ENCODE assay signal across 10 cellular contexts in genomic region chr12:6092784-6093722, GRCh38. TPM values are rescaled to one million over a fixed set of nuclear protein-coding genes. Genes with fewer than 3 reads are reported as not detected.
DNase-seq lines count a peak whose midpoint lies in the region; ATAC-seq, FAIRE-seq and TF ChIP-seq lines count a peak whose summit lies in the region.
"Had no signal": no experiment of that assay in that cellular context is flagged by ENCODE, and none has a peak within 500 bp of the region (broad histone marks: within the 10 kb centered on the region; RNA-seq: fewer than 3 reads in every experiment).

No MANE protein-coding gene starts in this region.

- TSS peak; percentile 45 for BruUV-seq in endothelial cell of umbilical vein (replicated peaks; lab: Mats Ljungman, UMichigan)

- H2AFZ ChIP-seq in endothelial cell of umbilical vein (ENCODE audit: low read depth, low read length), result no peak overlapping the region

- H3K9me3 ChIP-seq in endothelial cell of umbilical vein (replicated peaks; ENCODE audit: control insufficient read depth, insufficient read depth, low read length), result no peaks in the 10 kb centered on the region

- H4K20me1 ChIP-seq in endothelial cell of umbilical vein (replicated peaks; ENCODE audit: control insufficient read depth, extremely low read depth, insufficient read depth, low read length), result no peaks in the 10 kb centered on the region

- peaks cover 0 to 3% (median 0%) of the 10 kb centered on the region in 7 donors for H3K9me3 Mint-ChIP-seq in CD14-positive monocyte
- no peaks in the 10 kb centered on the region for H3K9me3 Mint-ChIP-seq in activated CD4-positive, alpha-beta T cell treated with anti-CD3 and anti-CD28 coated beads for 36 hours (ENCODE audit: low read depth)

- intact Hi-C loops in CD14-positive monocyte (cut with micrococcal nuclease) (no loop called here), endothelial cell of umbilical vein (cut with micrococcal nuclease) (loop anchor here (1.0 to 2.0 kb wide), 5 partner anchors 9 to 78 kb away; no protein-coding TSS in a partner anchor)
- intact Hi-C loops in activated CD4-positive, alpha-beta T cell treated with anti-CD3 and anti-CD28 coated beads for 36 hours (cut with DNase I, micrococcal nuclease), result no loop called here

- H3K27me3 Mint-ChIP-seq in CD14-positive monocyte (ENCODE audit: low read depth in 3 of 3), result peaks cover 6 to 20% (median 7%) of the 10 kb centered on the region in 3 donors
- peaks cover 7% of the 10 kb centered on the region for H3K27me3 Mint-ChIP-seq in activated CD4-positive, alpha-beta T cell treated with anti-CD3 and anti-CD28 coated beads for 36 hours

- H3K27me3 ChIP-seq in endothelial cell of umbilical vein (ENCODE audit: control insufficient read depth in 2 of 2, insufficient read depth in 2 of 2, low read length in 2 of 2), result no peaks in the 10 kb centered on the region

- no peak overlapping the region for H3K4me3 ChIP-seq in endothelial cell of umbilical vein (replicated peaks in 1 of 3; ENCODE audit: insufficient read depth in 1 of 3, low read depth in 1 of 3, low read length in 3 of 3)

- peak overlapping the region; percentile 14 for H3K9ac ChIP-seq in endothelial cell of umbilical vein (replicated peaks; ENCODE audit: extremely low read depth, insufficient read depth, low read length)

- peak overlapping the region in 1 of 2 donors; percentile 78 for H3K4me3 Mint-ChIP-seq in CD14-positive monocyte
- no peak overlapping the region for H3K4me3 Mint-ChIP-seq in activated CD4-positive, alpha-beta T cell treated with anti-CD3 and anti-CD28 coated beads for 36 hours

- peak overlapping the region; percentile 60 for H3K27ac ChIP-seq in endothelial cell of umbilical vein (ENCODE audit: insufficient read depth, low read depth, low read length)
- H3K27ac ChIP-seq in substantia nigra (ENCODE audit: low read depth, low read length, poor library complexity, severe bottlenecking), result no peak overlapping the region
- H3K27ac ChIP-seq: VCaP had no signal

- TF ChIP-seq CTCF in CD14-positive monocyte (IDR thresholded peaks at IDR 0.05) (no peak), endothelial cell of umbilical vein (IDR thresholded peaks at IDR 0.05; ENCODE audit: extremely low read depth in 1 of 2, insufficient read depth in 1 of 2, low read depth in 1 of 2, low read length in 2 of 2) (peak in 1 of 2 donors; percentile 14), omental fat pad (IDR thresholded peaks at IDR 0.05) (no peak)

- peak overlapping the region; percentile 8 to 91 (median 79) for H3K27ac Mint-ChIP-seq in CD14-positive monocyte
- H3K27ac Mint-ChIP-seq in activated CD4-positive, alpha-beta T cell treated with anti-CD3 and anti-CD28 coated beads for 36 hours, result no peak overlapping the region

- H3K79me2 ChIP-seq in endothelial cell of umbilical vein (ENCODE audit: control insufficient read depth, insufficient read depth, low read length), result peaks cover 18% of the 10 kb centered on the region

- no peak for TF ChIP-seq POLR2A in endothelial cell of umbilical vein (IDR thresholded peaks at IDR 0.05; ENCODE audit: low read depth, low read length)

- H3K4me1 ChIP-seq in endothelial cell of umbilical vein (ENCODE audit: control insufficient read depth, extremely low read depth, insufficient read depth, low read length), result peaks cover 87% of the 10 kb centered on the region

- H3K36me3 ChIP-seq in endothelial cell of umbilical vein (ENCODE audit: control insufficient read depth in 2 of 2, extremely low read depth in 1 of 2, insufficient read depth in 2 of 2, low read length in 2 of 2), result peaks cover 50 to 70% of the 10 kb centered on the region in 2 experiments

- H3K4me2 ChIP-seq in endothelial cell of umbilical vein (ENCODE audit: insufficient read depth, low read length), result no peak overlapping the region

- peak; percentile 79 for DNase-seq in CD14-positive monocyte (ENCODE audit: low spot score)
- DNase-seq in NCI-H460 (ENCODE audit: extremely low read depth, low read depth), result peak; percentile 47
- DNase-seq in endothelial cell of umbilical vein (ENCODE audit: low read depth, low spot score), result peak; percentile 92
- DNase-seq in omental fat pad (ENCODE audit: low spot score), result peak; percentile 46
- DNase-seq in substantia nigra (lab: John Stamatoyannopoulos, UW), result no peak
- DNase-seq in activated CD4-positive, alpha-beta T cell treated with anti-CD3 and anti-CD28 coated beads for 36 hours, result no peak
- DNase-seq: erythroblast had no signal

- POLR2A ChIA-PET in endothelial cell of umbilical vein (lab: Charles Lee), result interaction anchor here (0.7 to 1.8 kb wide), 7 partner anchors 23 to 78 kb away, joined by 3 to 10 read pairs (median 5); no protein-coding TSS in a partner anchor
- POLR2A ChIA-PET in activated CD4-positive, alpha-beta T cell treated with anti-CD3 and anti-CD28 coated beads for 36 hours (lab: Charles Lee), result no interaction called here

- FAIRE-seq in endothelial cell of umbilical vein (lab: Jason Lieb, UNC), result peak; percentile 94

- dilution Hi-C loops in endothelial cell of umbilical vein (cut with MboI; ENCODE audit: extremely low pct_ligation_motif_present, low sequenced_read_pairs), result no loop called here

- peak; percentile 94 for ATAC-seq in omental fat pad (ENCODE audit: low FRiP score)
- no peak for ATAC-seq in HG03442 (IDR thresholded peaks at IDR 0.05; ENCODE audit: unreplicated experiment)
- no peak for ATAC-seq in activated CD4-positive, alpha-beta T cell treated with anti-CD3 and anti-CD28 coated beads for 36 hours
- no peak for ATAC-seq in GM19023 (IDR thresholded peaks at IDR 0.05; ENCODE audit: unreplicated experiment)

- no peaks in the 10 kb centered on the region for H3K9me1 ChIP-seq in endothelial cell of umbilical vein (replicated peaks; ENCODE audit: control insufficient read depth, extremely low read depth, insufficient read depth, low read length)

- peaks cover 0 to 2% of the 10 kb centered on the region in 2 donors for H3K36me3 Mint-ChIP-seq in CD14-positive monocyte
- no peaks in the 10 kb centered on the region for H3K36me3 Mint-ChIP-seq in activated CD4-positive, alpha-beta T cell treated with anti-CD3 and anti-CD28 coated beads for 36 hours (ENCODE audit: low read depth)

- peaks cover 45% of the 10 kb centered on the region for H3K4me1 Mint-ChIP-seq in CD14-positive monocyte
- H3K4me1 Mint-ChIP-seq in activated CD4-positive, alpha-beta T cell treated with anti-CD3 and anti-CD28 coated beads for 36 hours, result no peaks in the 10 kb centered on the region

- CTCF ChIA-PET in endothelial cell of umbilical vein (lab: Charles Lee), result interaction anchor here (0.9 to 2.9 kb wide), 16 partner anchors 9 to 193 kb away, joined by 3 to 16 read pairs (median 6); no protein-coding TSS in a partner anchor
- CTCF ChIA-PET in activated CD4-positive, alpha-beta T cell treated with anti-CD3 and anti-CD28 coated beads for 36 hours (lab: Charles Lee), result interaction anchor here (0.6 to 1.3 kb wide), 4 partner anchors 9 to 192 kb away, joined by 3 to 6 read pairs (median 4); no protein-coding TSS in a partner anchor

TF ChIP-seq in endothelial cell of umbilical vein, 7 proteins besides CTCF, POLR2A, EP300 and RAD21:
- TF ChIP-seq EZH2 (IDR thresholded peaks at IDR 0.05; ENCODE audit: borderline replicate concordance, low read depth, low read length, severe bottlenecking), result no peak
- no peak for TF ChIP-seq MAX (IDR thresholded peaks at IDR 0.05; ENCODE audit: insufficient read depth, insufficient read length)
- peak; percentile 88 for TF ChIP-seq FOS (IDR thresholded peaks at IDR 0.05; ENCODE audit: borderline replicate concordance, insufficient read depth, low read length)
- TF ChIP-seq GATA2 (IDR thresholded peaks at IDR 0.05; ENCODE audit: insufficient read depth, insufficient read length, low read depth, low read length), result no peak
- TF ChIP-seq MYC (IDR thresholded peaks at IDR 0.05; ENCODE audit: low read depth, low read length), result no peak
- peak; percentile 62 for TF ChIP-seq JUN (IDR thresholded peaks at IDR 0.05; ENCODE audit: borderline replicate concordance, insufficient read depth, insufficient read length, low read depth)
- TF ChIP-seq POLR2AphosphoS5 (IDR thresholded peaks at IDR 0.05; ENCODE audit: insufficient read depth, low read depth, low read length), result peak; percentile 80

RNA-seq across cellular contexts. Expression of gene VWF, which starts 31.4 kb away (rescaled TPM):
- polyA plus RNA-seq in CD14-positive monocyte (under 1 TPM; 0.17 to 0.48 TPM), endothelial cell of umbilical vein (1,041 and 1,132 TPM in 2 replicates)
- total RNA-seq in NCI-H460 (2014; rRNA removed; shearing (Covaris generic)), result 0.02 and 0.06 TPM in 2 replicates
- polyA plus RNA-seq in NCI-H460 (2014; cell fraction: nucleus; rRNA removed), result not detected in 2 replicates
- total RNA-seq in endothelial cell of umbilical vein (1,882 and 2,328 TPM in 2 replicates), omental fat pad (1,000 to 10,000 TPM in 1 of 4 donors, 100 to 1,000 TPM in 2, 10 to 100 TPM in 1; 78.4 to 1,203 (median 422) TPM)
- polyA plus RNA-seq in endothelial cell of umbilical vein (2011; cell fraction: cytosol; rRNA removed), result 1,164 and 1,406 TPM in 2 replicates
- polyA plus RNA-seq in endothelial cell of umbilical vein (2011; cell fraction: nucleus; rRNA removed), result 1,241 and 1,484 TPM in 2 replicates
- 546 and 824 TPM in 2 replicates for polyA plus RNA-seq in endothelial cell of umbilical vein (2012)
- polyA minus RNA-seq in endothelial cell of umbilical vein, result 2,231 and 2,679 TPM in 2 replicates
- polyA minus RNA-seq in endothelial cell of umbilical vein (2011; cell fraction: cytosol; rRNA and poly(A)+ RNA removed), result not detected
- polyA minus RNA-seq in endothelial cell of umbilical vein (2011; cell fraction: nucleus; rRNA and poly(A)+ RNA removed), result 1,538 and 1,756 TPM in 2 replicates
- under 1 TPM in 1 of 2 experiments, not detected in 1; 0.07 TPM for total RNA-seq in activated CD4-positive, alpha-beta T cell treated with anti-CD3 and anti-CD28 coated beads for 36 hours

Comparison
In these comparisons a context has a peak if more than half of its experiments do, and no peak if none do; other contexts are left out.
1. DNase-seq: peak in CD14-positive monocyte (single experiment), NCI-H460 (single experiment), endothelial cell of umbilical vein (single experiment) and omental fat pad (single experiment); none in substantia nigra (0 of 49) and activated CD4-positive, alpha-beta T cell treated with anti-CD3 and anti-CD28 coated beads for 36 hours (single experiment).
2. RNA of gene VWF, which starts 31.4 kb away (total RNA-seq): 1,882 to 2,328 TPM in endothelial cell of umbilical vein and 78.4 to 1,203 TPM in omental fat pad; 0.07 TPM in activated CD4-positive, alpha-beta T cell treated with anti-CD3 and anti-CD28 coated beads for 36 hours and 0.02 to 0.06 TPM in NCI-H460; every median in the first group is over 10 times any median in the second.